In genomic region chr5:123549256-123549904, GRCh38 we compare ENCODE assay signal across 7 cellular contexts.
DNase-seq lines count a peak whose midpoint lies in the region; ATAC-seq lines count a peak whose summit lies in the region.

No MANE protein-coding gene starts in this region.

- ATAC-seq in GM19467 (IDR thresholded peaks at IDR 0.05; ENCODE audit: unreplicated experiment): peak; percentile 99
- peak; percentile 100 for ATAC-seq in HG03354 (IDR thresholded peaks at IDR 0.05; ENCODE audit: poor library complexity, severe bottlenecking, unreplicated experiment)

- DNase-seq in activated CD8-positive, alpha-beta memory T cell treated with anti-CD3 and anti-CD28 coated beads, Interleukin-2, amount 50 U/mL, for 24 hours (ENCODE audit: extremely low read depth): peak; percentile 19
- peak; percentile 47 for DNase-seq in stimulated activated CD4-positive, alpha-beta T cell treated with anti-CD3 and anti-CD28 coated beads, Interleukin-4, amount 100 ng/mL, for 24 hours
- DNase-seq in NCI-H1105 (lab: John Stamatoyannopoulos, UW) (no peak), retina (no peak), SHP77 (lab: John Stamatoyannopoulos, UW) (no peak)

Comparison
In these comparisons a context has a peak if more than half of its experiments do, and no peak if none do; other contexts are left out.
1. DNase-seq: peak in activated CD8-positive, alpha-beta memory T cell treated with anti-CD3 and anti-CD28 coated beads, Interleukin-2, amount 50 U/mL, for 24 hours (single experiment) and stimulated activated CD4-positive, alpha-beta T cell treated with anti-CD3 and anti-CD28 coated beads, Interleukin-4, amount 100 ng/mL, for 24 hours (single experiment); none in NCI-H1105 (single experiment), retina (single experiment) and SHP77 (0 of 2).